ENCODE assay signal across 22 cellular contexts in the genomic region with DNA sequence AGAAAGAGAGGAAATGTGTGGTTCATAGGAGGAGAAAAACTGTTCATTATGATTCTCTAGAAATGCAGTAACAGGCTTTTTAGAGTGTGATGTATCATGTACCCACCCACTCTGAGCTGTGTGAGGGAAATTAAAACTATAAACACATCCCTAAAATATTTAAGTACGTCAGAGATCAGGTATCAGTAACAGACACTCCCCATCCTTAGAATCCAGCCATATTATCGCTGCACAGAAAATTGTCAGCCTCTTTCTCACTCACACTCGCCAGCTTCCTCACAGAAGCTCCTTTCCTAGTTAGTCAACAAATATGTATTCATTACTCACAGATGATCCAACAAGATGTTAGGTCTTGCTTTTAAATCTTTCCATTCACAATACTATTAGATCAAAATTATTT. TPM values are rescaled to one million over a fixed set of nuclear protein-coding genes. Genes with fewer than 3 reads are reported as not detected.
DNase-seq lines count a peak whose midpoint lies in the region; TF ChIP-seq lines count a peak whose summit lies in the region.
"Had no signal": no experiment of that assay in that cellular context is flagged by ENCODE, and none has a peak within 500 bp of the region (broad histone marks: within the 10 kb centered on the region; RNA-seq: fewer than 3 reads in every experiment).

No MANE protein-coding gene starts in this region.

- 80% methylated on average over 3 of the region's 3 CpGs for WGBS in mesenchymal stem cell

- no peak overlapping the region for H3K4me2 ChIP-seq in mesenchymal stem cell (ENCODE audit: low read length, poor library complexity, severe bottlenecking)

- no peak overlapping the region for H4K8ac ChIP-seq in mesenchymal stem cell (ENCODE audit: low read length)

- H3K4me3 ChIP-seq in brain microvascular endothelial cell (ENCODE audit: low read depth, low read length) (no peak overlapping the region), mesenchymal stem cell (ENCODE audit: insufficient read depth in 1 of 2, low read depth in 1 of 2, low read length in 2 of 2) (peak overlapping the region in 1 of 2 experiments; percentile 17)
- H3K4me3 ChIP-seq: ascending aorta, esophagus muscularis mucosa, HAP-1, mucosa of descending colon, pancreas, thoracic aorta had no signal

- no peaks in the 10 kb centered on the region for H3K27me3 ChIP-seq in brain microvascular endothelial cell (replicated peaks)
- H3K27me3 ChIP-seq in mesenchymal stem cell (ENCODE audit: control insufficient read depth in 1 of 2, insufficient read depth in 1 of 2, low read length in 2 of 2): peaks cover 0 to 4% of the 10 kb centered on the region in 2 experiments
- H3K27me3 ChIP-seq: ascending aorta, esophagus muscularis mucosa, pancreas had no signal

- H3K9ac ChIP-seq in mesenchymal stem cell (ENCODE audit: low read length): peak overlapping the region; percentile 85

- no peaks in the 10 kb centered on the region for H3K79me1 ChIP-seq in mesenchymal stem cell (replicated peaks; ENCODE audit: low read length, poor library complexity, severe bottlenecking)

- DNase-seq in GM03348 (ENCODE audit: low spot score) (peak; percentile 39), NCI-H146 (lab: John Stamatoyannopoulos, UW) (peak; percentile 22), brain microvascular endothelial cell (peak; percentile 24), mesenchymal stem cell (no peak), T-helper 2 cell (no peak), dedifferentiated amniotic fluid mesenchymal stem cell (ENCODE audit: extremely low spot score) (no peak), NCI-H1694 (lab: John Stamatoyannopoulos, UW) (no peak), NCI-H446 treated with DMSO at 0.1 percent for 48 hours (lab: John Stamatoyannopoulos, UW) (no peak)
- DNase-seq: activated CD4-positive, alpha-beta T cell treated with anti-CD3 and anti-CD28 coated beads for 4 hours; Calu3; hippocampal formation; kidney glomerular epithelial cell; mucosa of descending colon; NCI-H1048; NCI-H345; pancreas; stimulated activated CD4-positive, alpha-beta T cell treated with anti-CD3 and anti-CD28 coated beads, Interleukin-4, amount 100 ng/mL, for 4 hours; T1000 had no signal

- no peak overlapping the region for H2BK5ac ChIP-seq in mesenchymal stem cell (ENCODE audit: low read depth, low read length, poor library complexity, severe bottlenecking)

- H2BK12ac ChIP-seq in mesenchymal stem cell (ENCODE audit: low read length in 2 of 2): no peak overlapping the region

- H2BK15ac ChIP-seq in mesenchymal stem cell (ENCODE audit: low read depth, poor library complexity, severe bottlenecking): no peak overlapping the region

- in situ Hi-C loops in brain microvascular endothelial cell (cut with HindIII; ENCODE audit: low pct_ligation_motif_present, low sequenced_read_pairs): no loop called here

- no peak overlapping the region for H4K91ac ChIP-seq in mesenchymal stem cell (ENCODE audit: low read length)

- no peak overlapping the region for H2BK120ac ChIP-seq in mesenchymal stem cell (ENCODE audit: low read depth, low read length)

- no peaks in the 10 kb centered on the region for H3K4me1 ChIP-seq in mesenchymal stem cell (ENCODE audit: control insufficient read depth, insufficient read depth, low read depth, low read length)
- H3K4me1 ChIP-seq: ascending aorta, HAP-1, pancreas had no signal

- no peak overlapping the region for H3K18ac ChIP-seq in mesenchymal stem cell (ENCODE audit: low read depth in 1 of 2, low read length in 2 of 2)

- H2AK5ac ChIP-seq in mesenchymal stem cell (ENCODE audit: low read length, severe bottlenecking): no peak overlapping the region

- H3K36me3 ChIP-seq in brain microvascular endothelial cell (replicated peaks): no peaks in the 10 kb centered on the region
- H3K36me3 ChIP-seq in mesenchymal stem cell (ENCODE audit: control insufficient read depth in 1 of 2, insufficient read depth in 2 of 2, low read depth in 1 of 2, low read length in 2 of 2): no peaks in the 10 kb centered on the region
- H3K36me3 ChIP-seq: ascending aorta, esophagus muscularis mucosa, HAP-1, pancreas, thoracic aorta had no signal

- no peak overlapping the region for H3K14ac ChIP-seq in mesenchymal stem cell (ENCODE audit: low read length in 2 of 2)

- H3K4ac ChIP-seq in mesenchymal stem cell (ENCODE audit: low read depth in 1 of 2, low read length in 2 of 2): no peak overlapping the region

- H3K27ac ChIP-seq in brain microvascular endothelial cell (no peak overlapping the region), mesenchymal stem cell (ENCODE audit: low read length, poor library complexity, severe bottlenecking) (no peak overlapping the region)
- H3K27ac ChIP-seq: ascending aorta, esophagus muscularis mucosa, pancreas, thoracic aorta had no signal

- H3K9me3 ChIP-seq in mesenchymal stem cell (ENCODE audit: control insufficient read depth, low read length): no peaks in the 10 kb centered on the region
- H3K9me3 ChIP-seq: ascending aorta, esophagus muscularis mucosa, HAP-1, mucosa of descending colon, pancreas, thoracic aorta had no signal

- H2AFZ ChIP-seq in mesenchymal stem cell (ENCODE audit: low read depth, low read length): no peak overlapping the region

- no peak for TF ChIP-seq CTCF in brain microvascular endothelial cell (IDR thresholded peaks at IDR 0.05; ENCODE audit: low read depth, low read length, missing control alignments)

- H3K23ac ChIP-seq in mesenchymal stem cell (ENCODE audit: low read length in 2 of 2): no peak overlapping the region

RNA-seq across cellular contexts. Expression of a gene that starts 13.7 kb away (rescaled TPM):
- polyA plus RNA-seq in mesenchymal stem cell (2013, experiment 1 of 2): 6.1 TPM
- polyA plus RNA-seq in mesenchymal stem cell (2013, experiment 2 of 2): 5.1 TPM

Comparison
In these comparisons a context has a peak if more than half of its experiments do, and no peak if none do; other contexts are left out.
1. DNase-seq: peak in GM03348 (single experiment), NCI-H146 (single experiment) and brain microvascular endothelial cell (single experiment); none in mesenchymal stem cell (single experiment), T-helper 2 cell (0 of 5), dedifferentiated amniotic fluid mesenchymal stem cell (single experiment), NCI-H1694 (single experiment) and NCI-H446 treated with DMSO at 0.1 percent for 48 hours (single experiment).